ENCODE assay signal across 27 cellular contexts in genomic region chr11:77322926-77323590, GRCh38. TPM values are rescaled to one million over a fixed set of nuclear protein-coding genes. Genes with fewer than 3 reads are reported as not detected.
A peak's percentile ranks its signal among the peaks of the same experiment; 100 is the strongest.
DNase-seq lines count a peak whose midpoint lies in the region; ATAC-seq and TF ChIP-seq lines count a peak whose summit lies in the region.
"Had no signal": no experiment of that assay in that cellular context is flagged by ENCODE, and none has a peak within 500 bp of the region (broad histone marks: within the 10 kb centered on the region; RNA-seq: fewer than 3 reads in every experiment).

No MANE protein-coding gene starts in this region.

- ATAC-seq in HG03139 (IDR thresholded peaks at IDR 0.05; ENCODE audit: unreplicated experiment) (no peak), GM18909 (IDR thresholded peaks at IDR 0.05; ENCODE audit: poor library complexity, unreplicated experiment) (no peak)
- ATAC-seq: activated T-cell treated with anti-CD3 and anti-CD28 coated beads, Interleukin-2, amount 50 U/mL, for 4 hours; GM12878; K562; Panc1; WTC11 had no signal

- in situ Hi-C loops in SK-MEL-5 (cut with HindIII; ENCODE audit: low pct_unique_long_range_greater_than_20kb, low sequenced_read_pairs): no loop called here

- H3K4me3 ChIP-seq in foreskin fibroblast (ENCODE audit: low read depth in 1 of 2, low read length in 2 of 2): no peak overlapping the region
- H3K4me3 ChIP-seq: esophagus squamous epithelium, GM12878, heart left ventricle, K562, right lobe of liver, tibial artery had no signal

- DNase-seq in COLO829 (ENCODE audit: low spot score): peak; percentile 55
- peak; percentile 20 for DNase-seq in SK-MEL-5 (ENCODE audit: low read depth, low spot score)
- DNase-seq in foreskin fibroblast: peak; percentile 35 to 58
- peak; percentile 79 for DNase-seq in pons (ENCODE audit: low spot score)
- DNase-seq in T1000 (lab: John Stamatoyannopoulos, UW): no peak
- no peak for DNase-seq in SW480 (ENCODE audit: low spot score)
- DNase-seq: activated CD4-positive, alpha-beta memory T cell treated with anti-CD3 and anti-CD28 coated beads, Interleukin-2, amount 10 ng/mL, durations not matched to agents 7 days and 5 days; activated naive CD4-positive, alpha-beta T cell treated with Interleukin-2 at 50 U/mL for 16 hours; activated T-cell treated with anti-CD3 and anti-CD28 coated beads, Interleukin-2, amount 50 U/mL, for 4 hours; aorta; effector memory CD4-positive, alpha-beta T cell; esophagus squamous epithelium; heart left ventricle; NCI-H2081 treated with DMSO at 0.1 percent for 48 hours; right lobe of liver; tibial artery had no signal

- TF ChIP-seq CTCF in foreskin fibroblast (IDR thresholded peaks at IDR 0.05; ENCODE audit: low read depth, low read length): no peak

RNA-seq across cellular contexts. Expression of gene GDPD4, which starts 21.6 kb away (rescaled TPM):
- total RNA-seq in SK-MEL-5 (2014; rRNA removed; shearing (Covaris generic)): not detected in 2 replicates
- polyA plus RNA-seq in SK-MEL-5 (2015; cell fraction: cytosol; rRNA removed): not detected in 2 replicates
- not detected in 2 replicates for polyA plus RNA-seq in SK-MEL-5 (2015; cell fraction: nucleus; rRNA removed)
- total RNA-seq: A673; activated CD4-positive, alpha-beta memory T cell treated with anti-CD3 and anti-CD28 coated beads, Interleukin-2, amount 10 ng/mL, durations not matched to agents 7 days and 5 days; activated T-cell treated with anti-CD3 and anti-CD28 coated beads, Interleukin-2, amount 50 U/mL, for 4 hours; aorta; esophagus squamous epithelium; heart left ventricle; lower leg skin; mucosa of gallbladder; NCI-H460; WTC11 had no signal
- polyA plus RNA-seq: aorta, CD14-positive monocyte, GM12878, K562 had no signal

Comparison
In these comparisons a context has a peak if more than half of its experiments do, and no peak if none do; other contexts are left out.
1. DNase-seq: peak in COLO829 (single experiment), SK-MEL-5 (single experiment), foreskin fibroblast (2 of 2) and pons (single experiment); none in T1000 (single experiment) and SW480 (single experiment).